8 cellular contexts compared by ENCODE assay signal in genomic region chr18:35030234-35030989, GRCh38. TPM values are rescaled to one million over a fixed set of nuclear protein-coding genes. Genes with fewer than 3 reads are reported as not detected.
A peak's percentile ranks its signal among the peaks of the same experiment; 100 is the strongest.
DNase-seq lines count a peak whose midpoint lies in the region; ATAC-seq and TF ChIP-seq lines count a peak whose summit lies in the region.

No MANE protein-coding gene starts in this region.

- H3K27me3 Mint-ChIP-seq in activated naive CD4-positive, alpha-beta T cell treated with anti-CD3 and anti-CD28 coated beads, Interleukin-2, amount 50 U/mL, for 24 hours = no peaks in the 10 kb centered on the region

- ATAC-seq in HG03378 (IDR thresholded peaks at IDR 0.05; ENCODE audit: unreplicated experiment) = peak; percentile 42

- H3K27me3 ChIP-seq in skeletal muscle satellite cell (ENCODE audit: control insufficient read depth, insufficient read depth, low read length) (no peaks in the 10 kb centered on the region), brain microvascular endothelial cell (replicated peaks) (no peaks in the 10 kb centered on the region)

- H3K27ac Mint-ChIP-seq in activated naive CD4-positive, alpha-beta T cell treated with anti-CD3 and anti-CD28 coated beads, Interleukin-2, amount 50 U/mL, for 24 hours = peak overlapping the region; percentile 99

- H3K9ac ChIP-seq in skeletal muscle satellite cell (ENCODE audit: low read depth, low read length) = no peak overlapping the region

- H3K36me3 ChIP-seq in skeletal muscle satellite cell (ENCODE audit: insufficient read depth, low read length) (no peaks in the 10 kb centered on the region), brain microvascular endothelial cell (replicated peaks) (no peaks in the 10 kb centered on the region)

- H3K36me3 Mint-ChIP-seq in activated naive CD4-positive, alpha-beta T cell treated with anti-CD3 and anti-CD28 coated beads, Interleukin-2, amount 50 U/mL, for 24 hours = no peaks in the 10 kb centered on the region

- no peaks in the 10 kb centered on the region for H3K9me3 Mint-ChIP-seq in activated naive CD4-positive, alpha-beta T cell treated with anti-CD3 and anti-CD28 coated beads, Interleukin-2, amount 50 U/mL, for 24 hours

- H3K4me3 ChIP-seq in skeletal muscle satellite cell (ENCODE audit: low read length) (peak overlapping the region; percentile 6), brain microvascular endothelial cell (ENCODE audit: low read depth, low read length) (no peak overlapping the region)

- no peak for DNase-seq in activated naive CD4-positive, alpha-beta T cell treated with anti-CD3 and anti-CD28 coated beads, Interleukin-2, amount 50 U/mL, for 16 hours
- DNase-seq in central memory CD4-positive, alpha-beta T cell = peak; percentile 76
- DNase-seq in inferior parietal cortex (ENCODE audit: extremely low spot score) (no peak), brain microvascular endothelial cell (no peak)
- no peak for DNase-seq in effector CD8-positive, alpha-beta T cell (lab: John Stamatoyannopoulos, UW)

- no peaks in the 10 kb centered on the region for H3K9me3 ChIP-seq in skeletal muscle satellite cell (replicated peaks; ENCODE audit: low read length)

- no peak for TF ChIP-seq CTCF in brain microvascular endothelial cell (IDR thresholded peaks at IDR 0.05; ENCODE audit: low read depth, low read length, missing control alignments)

- H3K4me3 Mint-ChIP-seq in activated naive CD4-positive, alpha-beta T cell treated with anti-CD3 and anti-CD28 coated beads, Interleukin-2, amount 50 U/mL, for 24 hours = peak overlapping the region; percentile 88

- peaks cover 72% of the 10 kb centered on the region for H3K4me1 Mint-ChIP-seq in activated naive CD4-positive, alpha-beta T cell treated with anti-CD3 and anti-CD28 coated beads, Interleukin-2, amount 50 U/mL, for 24 hours

- H3K4me2 ChIP-seq in skeletal muscle satellite cell (ENCODE audit: low read length) = peak overlapping the region; percentile 44

- no peak overlapping the region for H3K27ac ChIP-seq in brain microvascular endothelial cell

- in situ Hi-C loops in brain microvascular endothelial cell (cut with HindIII; ENCODE audit: low pct_ligation_motif_present, low sequenced_read_pairs) = no loop called here

- H3K4me1 ChIP-seq in skeletal muscle satellite cell (ENCODE audit: control insufficient read depth, insufficient read depth, low read length) = peaks cover 24% of the 10 kb centered on the region

RNA-seq across cellular contexts. Expression of gene MAPRE2, which starts 10.8 kb away (rescaled TPM):
- 13.2 and 14.2 TPM in 2 replicates for total RNA-seq in skeletal muscle satellite cell (2012; rRNA removed)
